In the genomic region with DNA sequence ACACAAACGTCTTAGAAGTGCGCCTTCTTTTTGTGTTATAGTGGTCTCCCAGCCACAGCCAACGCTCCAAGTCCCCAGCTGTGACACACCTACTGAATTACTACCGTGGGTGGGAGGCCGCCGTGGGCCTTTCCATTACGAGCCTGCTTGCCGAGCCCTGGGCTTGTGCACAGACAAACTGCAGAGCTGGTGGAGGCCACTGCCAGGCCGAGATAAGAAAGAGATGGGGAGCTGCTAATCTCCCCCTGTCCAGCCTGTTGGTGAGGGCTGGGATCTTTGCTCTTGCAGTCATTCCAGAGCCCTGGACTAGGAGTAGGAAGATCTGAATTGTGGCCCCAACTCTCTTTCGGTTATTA, we compare ENCODE assay signal across 1 cellular context.
A peak's percentile ranks its signal among the peaks of the same experiment; 100 is the strongest.
TF ChIP-seq lines count a peak whose summit lies in the region.

No MANE protein-coding gene starts in this region.

TF ChIP-seq in K562, 482 proteins besides CTCF, POLR2A, EP300 and RAD21 (continued from another document and continues in another):
- TF ChIP-seq NCOA1 (IDR thresholded peaks at IDR 0.05; ENCODE audit: low read depth) (peak; percentile 55; the same call in 1 of the 2 replicates), NCOR1 (IDR thresholded peaks at IDR 0.05) (peak; percentile 94), RBM14 (IDR thresholded peaks at IDR 0.05; ENCODE audit: borderline replicate concordance, insufficient read depth, low read depth, low read length) (no peak), HNRNPH1 (optimal IDR thresholded peaks at IDR 0.05; ENCODE audit: low read depth, low read length) (no peak), ZNF24 (IDR thresholded peaks at IDR 0.05) (0 out of 2 replicates have a peak, but pooled peaks have one; percentile 14), NELFE (IDR thresholded peaks at IDR 0.05; ENCODE audit: insufficient read depth, insufficient read length) (no peak), RHOXF2B (CRISPR knock-in tag; conservative IDR thresholded peaks at IDR 0.05) (no peak), ZNF354B (CRISPR knock-in tag; IDR thresholded peaks at IDR 0.05) (no peak), ZBTB17 (CRISPR knock-in tag; IDR thresholded peaks at IDR 0.05) (no peak), SMAD4 (CRISPR knock-in tag; conservative IDR thresholded peaks at IDR 0.05) (peak; percentile 92), CC2D1A (IDR thresholded peaks at IDR 0.05) (peak; percentile 74; the same call in 1 of the 2 replicates), STAT5B (CRISPR knock-in tag; IDR thresholded peaks at IDR 0.05) (no peak), ZKSCAN8 (CRISPR knock-in tag; IDR thresholded peaks at IDR 0.05) (no peak), MYBL2 (IDR thresholded peaks at IDR 0.05; ENCODE audit: low read depth) (no peak), MYBL2 (CRISPR knock-in tag; IDR thresholded peaks at IDR 0.05; ENCODE audit: borderline replicate concordance) (no peak), FOXJ2 (tag; IDR thresholded peaks at IDR 0.05) (no peak), FOXK2 (conservative IDR thresholded peaks at IDR 0.05 in 1 of 2, IDR thresholded peaks at IDR 0.05 in 1 of 2; ENCODE audit: low read depth in 2 of 2) (no peak), ZNF121 (CRISPR knock-in tag; conservative IDR thresholded peaks at IDR 0.05) (no peak), MED1 (CRISPR knock-in tag; IDR thresholded peaks at IDR 0.05; ENCODE audit: borderline replicate concordance) (no peak), KAT2B (IDR thresholded peaks at IDR 0.05; ENCODE audit: low read depth, low read length) (no peak), RBBP5 (IDR thresholded peaks at IDR 0.05; ENCODE audit: borderline replicate concordance, insufficient read depth, low read length, poor library complexity, severe bottlenecking) (peak; percentile 4), PCBP1 (IDR thresholded peaks at IDR 0.05; ENCODE audit: low read depth, low read length, poor library complexity, severe bottlenecking) (no peak), NCOA6 (IDR thresholded peaks at IDR 0.05) (no peak), CBFA2T2 (conservative IDR thresholded peaks at IDR 0.05) (peak; percentile 96), DMBX1 (CRISPR knock-in tag; IDR thresholded peaks at IDR 0.05; ENCODE audit: borderline replicate concordance) (peak; percentile 72; the same call in 1 of the 2 replicates)
- TF ChIP-seq, protein P1, sequence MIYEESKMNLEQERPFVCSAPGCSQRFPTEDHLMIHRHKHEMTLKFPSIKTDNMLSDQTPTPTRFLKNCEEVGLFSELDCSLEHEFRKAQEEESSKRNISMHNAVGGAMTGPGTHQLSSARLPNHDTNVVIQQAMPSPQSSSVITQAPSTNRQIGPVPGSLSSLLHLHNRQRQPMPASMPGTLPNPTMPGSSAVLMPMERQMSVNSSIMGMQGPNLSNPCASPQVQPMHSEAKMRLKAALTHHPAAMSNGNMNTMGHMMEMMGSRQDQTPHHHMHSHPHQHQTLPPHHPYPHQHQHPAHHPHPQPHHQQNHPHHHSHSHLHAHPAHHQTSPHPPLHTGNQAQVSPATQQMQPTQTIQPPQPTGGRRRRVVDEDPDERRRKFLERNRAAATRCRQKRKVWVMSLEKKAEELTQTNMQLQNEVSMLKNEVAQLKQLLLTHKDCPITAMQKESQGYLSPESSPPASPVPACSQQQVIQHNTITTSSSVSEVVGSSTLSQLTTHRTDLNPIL (CRISPR knock-in tag; IDR thresholded peaks at IDR 0.05), result no peak
- TF ChIP-seq, protein P2, sequence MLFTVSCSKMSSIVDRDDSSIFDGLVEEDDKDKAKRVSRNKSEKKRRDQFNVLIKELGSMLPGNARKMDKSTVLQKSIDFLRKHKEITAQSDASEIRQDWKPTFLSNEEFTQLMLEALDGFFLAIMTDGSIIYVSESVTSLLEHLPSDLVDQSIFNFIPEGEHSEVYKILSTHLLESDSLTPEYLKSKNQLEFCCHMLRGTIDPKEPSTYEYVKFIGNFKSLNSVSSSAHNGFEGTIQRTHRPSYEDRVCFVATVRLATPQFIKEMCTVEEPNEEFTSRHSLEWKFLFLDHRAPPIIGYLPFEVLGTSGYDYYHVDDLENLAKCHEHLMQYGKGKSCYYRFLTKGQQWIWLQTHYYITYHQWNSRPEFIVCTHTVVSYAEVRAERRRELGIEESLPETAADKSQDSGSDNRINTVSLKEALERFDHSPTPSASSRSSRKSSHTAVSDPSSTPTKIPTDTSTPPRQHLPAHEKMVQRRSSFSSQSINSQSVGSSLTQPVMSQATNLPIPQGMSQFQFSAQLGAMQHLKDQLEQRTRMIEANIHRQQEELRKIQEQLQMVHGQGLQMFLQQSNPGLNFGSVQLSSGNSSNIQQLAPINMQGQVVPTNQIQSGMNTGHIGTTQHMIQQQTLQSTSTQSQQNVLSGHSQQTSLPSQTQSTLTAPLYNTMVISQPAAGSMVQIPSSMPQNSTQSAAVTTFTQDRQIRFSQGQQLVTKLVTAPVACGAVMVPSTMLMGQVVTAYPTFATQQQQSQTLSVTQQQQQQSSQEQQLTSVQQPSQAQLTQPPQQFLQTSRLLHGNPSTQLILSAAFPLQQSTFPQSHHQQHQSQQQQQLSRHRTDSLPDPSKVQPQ (CRISPR knock-in tag; IDR thresholded peaks at IDR 0.05; ENCODE audit: borderline replicate concordance), result no peak
- TF ChIP-seq, protein P3, sequence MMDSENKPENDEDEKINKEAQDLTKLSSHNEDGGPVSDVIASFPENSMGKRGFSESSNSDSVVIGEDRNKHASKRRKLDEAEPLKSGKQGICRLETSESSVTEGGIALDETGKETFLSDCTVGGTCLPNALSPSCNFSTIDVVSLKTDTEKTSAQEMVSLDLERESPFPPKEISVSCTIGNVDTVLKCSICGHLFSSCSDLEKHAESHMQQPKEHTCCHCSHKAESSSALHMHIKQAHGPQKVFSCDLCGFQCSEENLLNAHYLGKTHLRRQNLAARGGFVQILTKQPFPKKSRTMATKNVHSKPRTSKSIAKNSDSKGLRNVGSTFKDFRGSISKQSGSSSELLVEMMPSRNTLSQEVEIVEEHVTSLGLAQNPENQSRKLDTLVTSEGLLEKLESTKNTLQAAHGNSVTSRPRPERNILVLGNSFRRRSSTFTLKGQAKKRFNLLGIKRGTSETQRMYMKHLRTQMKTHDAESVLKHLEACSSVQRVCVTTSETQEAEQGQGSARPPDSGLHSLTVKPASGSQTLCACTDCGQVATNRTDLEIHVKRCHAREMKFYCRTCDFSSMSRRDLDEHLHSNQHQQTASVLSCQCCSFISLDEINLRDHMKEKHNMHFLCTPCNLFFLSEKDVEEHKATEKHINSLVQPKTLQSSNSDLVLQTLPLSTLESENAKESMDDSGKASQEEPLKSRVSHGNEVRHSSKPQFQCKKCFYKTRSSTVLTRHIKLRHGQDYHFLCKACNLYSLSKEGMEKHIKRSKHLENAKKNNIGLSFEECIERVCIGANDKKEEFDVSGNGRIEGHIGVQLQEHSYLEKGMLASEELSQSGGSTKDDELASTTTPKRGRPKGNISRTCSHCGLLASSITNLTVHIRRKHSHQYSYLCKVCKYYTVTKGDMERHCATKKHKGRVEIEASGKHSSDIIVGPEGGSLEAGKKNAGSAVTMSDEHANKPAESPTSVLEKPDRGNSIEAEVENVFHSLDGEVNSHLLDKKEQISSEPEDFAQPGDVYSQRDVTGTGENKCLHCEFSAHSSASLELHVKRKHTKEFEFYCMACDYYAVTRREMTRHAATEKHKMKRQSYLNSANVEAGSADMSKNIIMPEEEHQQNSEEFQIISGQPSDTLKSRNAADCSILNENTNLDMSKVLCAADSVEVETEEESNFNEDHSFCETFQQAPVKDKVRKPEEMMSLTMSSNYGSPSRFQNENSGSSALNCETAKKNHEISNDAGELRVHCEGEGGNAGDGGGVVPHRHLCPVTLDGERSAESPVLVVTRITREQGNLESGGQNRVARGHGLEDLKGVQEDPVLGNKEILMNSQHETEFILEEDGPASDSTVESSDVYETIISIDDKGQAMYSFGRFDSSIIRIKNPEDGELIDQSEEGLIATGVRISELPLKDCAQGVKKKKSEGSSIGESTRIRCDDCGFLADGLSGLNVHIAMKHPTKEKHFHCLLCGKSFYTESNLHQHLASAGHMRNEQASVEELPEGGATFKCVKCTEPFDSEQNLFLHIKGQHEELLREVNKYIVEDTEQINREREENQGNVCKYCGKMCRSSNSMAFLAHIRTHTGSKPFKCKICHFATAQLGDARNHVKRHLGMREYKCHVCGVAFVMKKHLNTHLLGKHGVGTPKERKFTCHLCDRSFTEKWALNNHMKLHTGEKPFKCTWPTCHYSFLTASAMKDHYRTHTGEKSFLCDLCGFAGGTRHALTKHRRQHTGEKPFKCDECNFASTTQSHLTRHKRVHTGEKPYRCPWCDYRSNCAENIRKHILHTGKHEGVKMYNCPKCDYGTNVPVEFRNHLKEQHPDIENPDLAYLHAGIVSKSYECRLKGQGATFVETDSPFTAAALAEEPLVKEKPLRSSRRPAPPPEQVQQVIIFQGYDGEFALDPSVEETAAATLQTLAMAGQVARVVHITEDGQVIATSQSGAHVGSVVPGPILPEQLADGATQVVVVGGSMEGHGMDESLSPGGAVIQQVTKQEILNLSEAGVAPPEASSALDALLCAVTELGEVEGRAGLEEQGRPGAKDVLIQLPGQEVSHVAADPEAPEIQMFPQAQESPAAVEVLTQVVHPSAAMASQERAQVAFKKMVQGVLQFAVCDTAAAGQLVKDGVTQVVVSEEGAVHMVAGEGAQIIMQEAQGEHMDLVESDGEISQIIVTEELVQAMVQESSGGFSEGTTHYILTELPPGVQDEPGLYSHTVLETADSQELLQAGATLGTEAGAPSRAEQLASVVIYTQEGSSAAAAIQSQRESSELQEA (IDR thresholded peaks at IDR 0.05; ENCODE audit: low read depth), result no peak
- TF ChIP-seq, protein P4, sequence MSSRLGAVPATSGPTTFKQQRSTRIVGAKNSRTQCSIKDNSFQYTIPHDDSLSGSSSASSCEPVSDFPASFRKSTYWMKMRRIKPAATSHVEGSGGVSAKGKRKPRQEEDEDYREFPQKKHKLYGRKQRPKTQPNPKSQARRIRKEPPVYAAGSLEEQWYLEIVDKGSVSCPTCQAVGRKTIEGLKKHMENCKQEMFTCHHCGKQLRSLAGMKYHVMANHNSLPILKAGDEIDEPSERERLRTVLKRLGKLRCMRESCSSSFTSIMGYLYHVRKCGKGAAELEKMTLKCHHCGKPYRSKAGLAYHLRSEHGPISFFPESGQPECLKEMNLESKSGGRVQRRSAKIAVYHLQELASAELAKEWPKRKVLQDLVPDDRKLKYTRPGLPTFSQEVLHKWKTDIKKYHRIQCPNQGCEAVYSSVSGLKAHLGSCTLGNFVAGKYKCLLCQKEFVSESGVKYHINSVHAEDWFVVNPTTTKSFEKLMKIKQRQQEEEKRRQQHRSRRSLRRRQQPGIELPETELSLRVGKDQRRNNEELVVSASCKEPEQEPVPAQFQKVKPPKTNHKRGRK (tag; IDR thresholded peaks at IDR 0.05), result no peak
- TF ChIP-seq, protein P5, sequence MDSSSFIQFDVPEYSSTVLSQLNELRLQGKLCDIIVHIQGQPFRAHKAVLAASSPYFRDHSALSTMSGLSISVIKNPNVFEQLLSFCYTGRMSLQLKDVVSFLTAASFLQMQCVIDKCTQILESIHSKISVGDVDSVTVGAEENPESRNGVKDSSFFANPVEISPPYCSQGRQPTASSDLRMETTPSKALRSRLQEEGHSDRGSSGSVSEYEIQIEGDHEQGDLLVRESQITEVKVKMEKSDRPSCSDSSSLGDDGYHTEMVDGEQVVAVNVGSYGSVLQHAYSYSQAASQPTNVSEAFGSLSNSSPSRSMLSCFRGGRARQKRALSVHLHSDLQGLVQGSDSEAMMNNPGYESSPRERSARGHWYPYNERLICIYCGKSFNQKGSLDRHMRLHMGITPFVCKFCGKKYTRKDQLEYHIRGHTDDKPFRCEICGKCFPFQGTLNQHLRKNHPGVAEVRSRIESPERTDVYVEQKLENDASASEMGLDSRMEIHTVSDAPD (CRISPR knock-in tag; IDR thresholded peaks at IDR 0.05), result no peak
- TF ChIP-seq, protein P6, sequence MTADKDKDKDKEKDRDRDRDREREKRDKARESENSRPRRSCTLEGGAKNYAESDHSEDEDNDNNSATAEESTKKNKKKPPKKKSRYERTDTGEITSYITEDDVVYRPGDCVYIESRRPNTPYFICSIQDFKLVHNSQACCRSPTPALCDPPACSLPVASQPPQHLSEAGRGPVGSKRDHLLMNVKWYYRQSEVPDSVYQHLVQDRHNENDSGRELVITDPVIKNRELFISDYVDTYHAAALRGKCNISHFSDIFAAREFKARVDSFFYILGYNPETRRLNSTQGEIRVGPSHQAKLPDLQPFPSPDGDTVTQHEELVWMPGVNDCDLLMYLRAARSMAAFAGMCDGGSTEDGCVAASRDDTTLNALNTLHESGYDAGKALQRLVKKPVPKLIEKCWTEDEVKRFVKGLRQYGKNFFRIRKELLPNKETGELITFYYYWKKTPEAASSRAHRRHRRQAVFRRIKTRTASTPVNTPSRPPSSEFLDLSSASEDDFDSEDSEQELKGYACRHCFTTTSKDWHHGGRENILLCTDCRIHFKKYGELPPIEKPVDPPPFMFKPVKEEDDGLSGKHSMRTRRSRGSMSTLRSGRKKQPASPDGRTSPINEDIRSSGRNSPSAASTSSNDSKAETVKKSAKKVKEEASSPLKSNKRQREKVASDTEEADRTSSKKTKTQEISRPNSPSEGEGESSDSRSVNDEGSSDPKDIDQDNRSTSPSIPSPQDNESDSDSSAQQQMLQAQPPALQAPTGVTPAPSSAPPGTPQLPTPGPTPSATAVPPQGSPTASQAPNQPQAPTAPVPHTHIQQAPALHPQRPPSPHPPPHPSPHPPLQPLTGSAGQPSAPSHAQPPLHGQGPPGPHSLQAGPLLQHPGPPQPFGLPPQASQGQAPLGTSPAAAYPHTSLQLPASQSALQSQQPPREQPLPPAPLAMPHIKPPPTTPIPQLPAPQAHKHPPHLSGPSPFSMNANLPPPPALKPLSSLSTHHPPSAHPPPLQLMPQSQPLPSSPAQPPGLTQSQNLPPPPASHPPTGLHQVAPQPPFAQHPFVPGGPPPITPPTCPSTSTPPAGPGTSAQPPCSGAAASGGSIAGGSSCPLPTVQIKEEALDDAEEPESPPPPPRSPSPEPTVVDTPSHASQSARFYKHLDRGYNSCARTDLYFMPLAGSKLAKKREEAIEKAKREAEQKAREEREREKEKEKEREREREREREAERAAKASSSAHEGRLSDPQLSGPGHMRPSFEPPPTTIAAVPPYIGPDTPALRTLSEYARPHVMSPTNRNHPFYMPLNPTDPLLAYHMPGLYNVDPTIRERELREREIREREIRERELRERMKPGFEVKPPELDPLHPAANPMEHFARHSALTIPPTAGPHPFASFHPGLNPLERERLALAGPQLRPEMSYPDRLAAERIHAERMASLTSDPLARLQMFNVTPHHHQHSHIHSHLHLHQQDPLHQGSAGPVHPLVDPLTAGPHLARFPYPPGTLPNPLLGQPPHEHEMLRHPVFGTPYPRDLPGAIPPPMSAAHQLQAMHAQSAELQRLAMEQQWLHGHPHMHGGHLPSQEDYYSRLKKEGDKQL (CRISPR knock-in tag; IDR thresholded peaks at IDR 0.05; ENCODE audit: borderline replicate concordance), result no peak
- TF ChIP-seq, protein P7, sequence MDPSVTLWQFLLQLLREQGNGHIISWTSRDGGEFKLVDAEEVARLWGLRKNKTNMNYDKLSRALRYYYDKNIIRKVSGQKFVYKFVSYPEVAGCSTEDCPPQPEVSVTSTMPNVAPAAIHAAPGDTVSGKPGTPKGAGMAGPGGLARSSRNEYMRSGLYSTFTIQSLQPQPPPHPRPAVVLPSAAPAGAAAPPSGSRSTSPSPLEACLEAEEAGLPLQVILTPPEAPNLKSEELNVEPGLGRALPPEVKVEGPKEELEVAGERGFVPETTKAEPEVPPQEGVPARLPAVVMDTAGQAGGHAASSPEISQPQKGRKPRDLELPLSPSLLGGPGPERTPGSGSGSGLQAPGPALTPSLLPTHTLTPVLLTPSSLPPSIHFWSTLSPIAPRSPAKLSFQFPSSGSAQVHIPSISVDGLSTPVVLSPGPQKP (CRISPR knock-in tag; IDR thresholded peaks at IDR 0.05), result no peak
